Comparison of ENCODE assay signal across 20 cellular contexts in genomic region chr1:36328088-36328480, GRCh38. TPM values are rescaled to one million over a fixed set of nuclear protein-coding genes. Genes with fewer than 3 reads are reported as not detected.
DNase-seq lines count a peak whose midpoint lies in the region; ATAC-seq and TF ChIP-seq lines count a peak whose summit lies in the region.
"Had no signal": no experiment of that assay in that cellular context is flagged by ENCODE, and none has a peak within 500 bp of the region (broad histone marks: within the 10 kb centered on the region; RNA-seq: fewer than 3 reads in every experiment).

No MANE protein-coding gene starts in this region.

- H3K9ac ChIP-seq in mammary epithelial cell (ENCODE audit: insufficient read depth, low read length), result no peak overlapping the region
- H3K9ac ChIP-seq: BLaER1 treated with 17β-estradiol and CSF1 and Interleukin-3, amounts not matched to agents 10 nM and 100 nM; SK-N-SH had no signal

- H3K36me3 Mint-ChIP-seq in MCF 10A (ENCODE audit: insufficient read depth, unreplicated experiment), result peaks cover 15% of the 10 kb centered on the region
- no peaks in the 10 kb centered on the region for H3K36me3 Mint-ChIP-seq in WTC11
- no peaks in the 10 kb centered on the region for H3K36me3 Mint-ChIP-seq in mesothelial cell of epicardium
- peaks cover 18% of the 10 kb centered on the region for H3K36me3 Mint-ChIP-seq in stimulated activated effector memory CD8-positive, alpha-beta T cell treated with anti-CD3 and anti-CD28 coated beads, Interleukin-12 subunit alpha, Interleukin-12 subunit beta, amount 100 ng/mL, for 72 hours
- H3K36me3 Mint-ChIP-seq: CD4-positive, alpha-beta memory T cell had no signal

- H3K27me3 ChIP-seq in mammary epithelial cell (ENCODE audit: insufficient read depth, low read length), result no peaks in the 10 kb centered on the region
- H3K27me3 ChIP-seq: BLaER1 treated with 17β-estradiol and CSF1 and Interleukin-3, amounts not matched to agents 10 nM and 100 nM had no signal

- DNase-seq in MCF 10A (ENCODE audit: unreplicated experiment), result no peak
- no peak for DNase-seq in mammary epithelial cell
- DNase-seq in WTC11 (ENCODE audit: low spot score), result no peak
- DNase-seq in mesothelial cell of epicardium (ENCODE audit: low spot score in 2 of 2, unreplicated experiment in 2 of 2), result no peak
- DNase-seq in stimulated activated effector memory CD8-positive, alpha-beta T cell treated with anti-CD3 and anti-CD28 coated beads, Interleukin-12 subunit alpha, Interleukin-12 subunit beta, amount 100 ng/mL, for 72 hours (ENCODE audit: low spot score in 2 of 2), result no peak
- no peak for DNase-seq in NCI-H1436 (lab: John Stamatoyannopoulos, UW)
- no peak for DNase-seq in activated naive CD4-positive, alpha-beta T cell (lab: John Stamatoyannopoulos, UW)
- DNase-seq in COLO829 (ENCODE audit: low spot score), result no peak
- DNase-seq: 8988T; CD4-positive, alpha-beta memory T cell; DND-41; KG1; NCI-H748 treated with DMSO at 0.1 percent for 48 hours; PC-9; RPMI8226; SHP77 treated with DMSO at 0.1 percent for 48 hours; SK-N-SH had no signal

- H3K4me1 Mint-ChIP-seq in MCF 10A (ENCODE audit: insufficient read depth, unreplicated experiment) (peaks cover 24% of the 10 kb centered on the region), WTC11 (peaks cover 17% of the 10 kb centered on the region), mesothelial cell of epicardium (peaks cover 51% of the 10 kb centered on the region)
- H3K4me1 Mint-ChIP-seq in stimulated activated effector memory CD8-positive, alpha-beta T cell treated with anti-CD3 and anti-CD28 coated beads, Interleukin-12 subunit alpha, Interleukin-12 subunit beta, amount 100 ng/mL, for 72 hours, result peaks cover 32% of the 10 kb centered on the region

- no peak for ATAC-seq in WTC11
- ATAC-seq in stimulated activated effector memory CD8-positive, alpha-beta T cell treated with anti-CD3 and anti-CD28 coated beads, Interleukin-12 subunit alpha, Interleukin-12 subunit beta, amount 100 ng/mL, for 72 hours, result no peak
- ATAC-seq: GM23338 had no signal

- no peaks in the 10 kb centered on the region for H3K36me3 ChIP-seq in mammary epithelial cell (ENCODE audit: insufficient read depth, low read length)
- H3K36me3 ChIP-seq: BLaER1 treated with 17β-estradiol and CSF1 and Interleukin-3, amounts not matched to agents 10 nM and 100 nM had no signal

- no peaks in the 10 kb centered on the region for H4K20me1 ChIP-seq in mammary epithelial cell (ENCODE audit: insufficient read depth, low read length)
- H4K20me1 ChIP-seq: BLaER1 treated with 17β-estradiol and CSF1 and Interleukin-3, amounts not matched to agents 10 nM and 100 nM had no signal

- no peaks in the 10 kb centered on the region for H3K9me3 Mint-ChIP-seq in MCF 10A (ENCODE audit: unreplicated experiment)
- H3K9me3 Mint-ChIP-seq in WTC11, result no peaks in the 10 kb centered on the region
- H3K9me3 Mint-ChIP-seq in mesothelial cell of epicardium, result no peaks in the 10 kb centered on the region
- H3K9me3 Mint-ChIP-seq in stimulated activated effector memory CD8-positive, alpha-beta T cell treated with anti-CD3 and anti-CD28 coated beads, Interleukin-12 subunit alpha, Interleukin-12 subunit beta, amount 100 ng/mL, for 72 hours, result no peaks in the 10 kb centered on the region
- H3K9me3 Mint-ChIP-seq: CD4-positive, alpha-beta memory T cell; GM23338 had no signal

- H3K9me3 ChIP-seq in mammary epithelial cell (replicated peaks; ENCODE audit: insufficient read depth, low read length), result no peaks in the 10 kb centered on the region
- H3K9me3 ChIP-seq: SK-N-SH had no signal

- H3K27me3 Mint-ChIP-seq in MCF 10A (ENCODE audit: insufficient read depth, unreplicated experiment) (no peaks in the 10 kb centered on the region), WTC11 (ENCODE audit: low read depth) (peaks cover 18% of the 10 kb centered on the region), mesothelial cell of epicardium (ENCODE audit: low read depth) (peaks cover 12% of the 10 kb centered on the region)
- H3K27me3 Mint-ChIP-seq: CD4-positive, alpha-beta memory T cell had no signal

- CTCF ChIA-PET in MCF 10A (lab: Yijun Ruan, JAX), result interaction anchor here (0.8 kb wide), 1 partner anchor 14 kb away, joined by 3 read pairs; no protein-coding TSS in a partner anchor
- CTCF ChIA-PET in mammary epithelial cell (lab: Charles Lee; ENCODE audit: low non-redundant PET), result no interaction called here
- CTCF ChIA-PET in WTC11 (lab: Charles Lee), result interaction anchor here (1.0 kb wide), 1 partner anchor 14 kb away, joined by 4 read pairs; no protein-coding TSS in a partner anchor

- no TSS peak for BruUV-seq in MCF 10A (replicated peaks; lab: Mats Ljungman, UMichigan)
- no TSS peak for BruUV-seq in mammary epithelial cell (replicated peaks; lab: Mats Ljungman, UMichigan)

- H2AFZ ChIP-seq in mammary epithelial cell (ENCODE audit: low read depth, low read length), result no peak overlapping the region
- H2AFZ ChIP-seq: GM23338, PC-9 had no signal

- in situ Hi-C loops in mammary epithelial cell (cut with MboI; ENCODE audit: low sequenced_read_pairs in 2 of 2), result no loop called here

- intact Hi-C loops in MCF 10A (cut with micrococcal nuclease) (loop anchor here (10.0 kb wide), 1 partner anchor 1387 kb away; no protein-coding TSS in a partner anchor), mammary epithelial cell (cut with micrococcal nuclease) (no loop called here)

- POLR2A ChIA-PET in MCF 10A (lab: Yijun Ruan, JAX) (no interaction called here), WTC11 (lab: Charles Lee) (no interaction called here)

- H3K4me3 Mint-ChIP-seq in MCF 10A (ENCODE audit: unreplicated experiment) (no peak overlapping the region), WTC11 (no peak overlapping the region), mesothelial cell of epicardium (no peak overlapping the region)
- H3K4me3 Mint-ChIP-seq in stimulated activated effector memory CD8-positive, alpha-beta T cell treated with anti-CD3 and anti-CD28 coated beads, Interleukin-12 subunit alpha, Interleukin-12 subunit beta, amount 100 ng/mL, for 72 hours, result no peak overlapping the region
- H3K4me3 Mint-ChIP-seq: GM23338 had no signal

- H3K79me2 ChIP-seq in mammary epithelial cell (ENCODE audit: insufficient read depth, low read length), result no peaks in the 10 kb centered on the region

- H3K27ac ChIP-seq in mammary epithelial cell (ENCODE audit: insufficient read depth, low read depth, low read length), result no peak overlapping the region
- H3K27ac ChIP-seq: BLaER1 treated with 17β-estradiol and CSF1 and Interleukin-3, amounts not matched to agents 10 nM and 100 nM; HL-60; PC-9 had no signal

- dilution Hi-C loops in mammary epithelial cell (cut with HindIII; ENCODE audit: low sequenced_read_pairs), result no loop called here

- no peak overlapping the region for H3K4me2 ChIP-seq in mammary epithelial cell (ENCODE audit: insufficient read depth, low read depth, low read length)
- H3K4me2 ChIP-seq: GM23338, PC-9, SK-N-SH had no signal

- 100% methylated on average over 5 of the region's 6 CpGs for WGBS in mammary epithelial cell (ENCODE audit: low coverage, missing lambda C conversion rate)

- peaks cover 16% of the 10 kb centered on the region for H3K4me1 ChIP-seq in mammary epithelial cell (ENCODE audit: insufficient read depth, low read length)

- peak overlapping the region; percentile 7 for H3K27ac Mint-ChIP-seq in MCF 10A (ENCODE audit: low read depth, unreplicated experiment)
- 0 out of 2 replicates have a peak overlapping the region, but pooled peaks have one; percentile 64 for H3K27ac Mint-ChIP-seq in WTC11
- peak overlapping the region; percentile 44 for H3K27ac Mint-ChIP-seq in mesothelial cell of epicardium
- H3K27ac Mint-ChIP-seq in stimulated activated effector memory CD8-positive, alpha-beta T cell treated with anti-CD3 and anti-CD28 coated beads, Interleukin-12 subunit alpha, Interleukin-12 subunit beta, amount 100 ng/mL, for 72 hours, result peak overlapping the region; percentile 59
- H3K27ac Mint-ChIP-seq: GM23338 had no signal

- H3K4me3 ChIP-seq in mammary epithelial cell (replicated peaks in 1 of 3; ENCODE audit: insufficient read depth in 1 of 3, low read depth in 2 of 3, low read length in 3 of 3), result no peak overlapping the region
- H3K4me3 ChIP-seq: BLaER1 treated with 17β-estradiol and CSF1 and Interleukin-3, amounts not matched to agents 10 nM and 100 nM; GM23338; PC-9 had no signal

- TF ChIP-seq CTCF in MCF 10A (IDR thresholded peaks at IDR 0.05; ENCODE audit: unreplicated experiment) (no peak), mammary epithelial cell (conservative IDR thresholded peaks at IDR 0.05 in 1 of 2, IDR thresholded peaks at IDR 0.05 in 1 of 2; ENCODE audit: extremely low read depth in 1 of 2, insufficient read depth in 1 of 2, low read depth in 1 of 2, low read length in 2 of 2) (no peak), WTC11 (IDR thresholded peaks at IDR 0.05) (no peak), mesothelial cell of epicardium (IDR thresholded peaks at IDR 0.05; ENCODE audit: unreplicated experiment) (no peak)

TF ChIP-seq in WTC11, 78 proteins besides CTCF, POLR2A, EP300 and RAD21 (continues in another document):
- TF ChIP-seq FOXP1 (CRISPR knock-in tag; IDR thresholded peaks at IDR 0.05; ENCODE audit: borderline replicate concordance) (no peak), USF1 (CRISPR knock-in tag; IDR thresholded peaks at IDR 0.05) (no peak)

RNA-seq across cellular contexts. Expression of gene EVA1B, which starts 4.6 kb away (rescaled TPM):
- total RNA-seq in MCF 10A (2022), result 4.8 and 5.7 TPM in 2 replicates
- 1 to 10 TPM; 9.2 to 10.0 TPM for total RNA-seq in mammary epithelial cell
- 1.9 TPM for polyA plus RNA-seq in mammary epithelial cell
- polyA minus RNA-seq in mammary epithelial cell, result not detected
- 32.0 to 45.2 TPM (median 41.5 TPM) in 3 replicates for total RNA-seq in WTC11 (2021)
- total RNA-seq in mesothelial cell of epicardium, result 78.1 to 80.4 TPM (median 80.4 TPM) in 3 replicates

RNA-seq across cellular contexts. Expression of gene SH3D21, which starts 21.9 kb away (rescaled TPM):
- total RNA-seq in MCF 10A (2022) (3.2 and 3.3 TPM in 2 replicates), mammary epithelial cell (10 to 100 TPM in 1 of 2 donors, 1 to 10 TPM in 1; 7.8 to 26.0 TPM), WTC11 (2021) (22.1 to 29.3 TPM (median 26.9 TPM) in 3 replicates), mesothelial cell of epicardium (44.3 to 47.1 TPM (median 47.0 TPM) in 3 replicates)
- polyA plus RNA-seq in mammary epithelial cell, result 6.3 TPM
- 6.4 TPM for polyA minus RNA-seq in mammary epithelial cell
- polyA plus RNA-seq: CD4-positive, alpha-beta memory T cell had no signal

RNA-seq across cellular contexts. Expression of gene STK40, which starts 57.6 kb away (rescaled TPM):
- total RNA-seq in MCF 10A (2022) (44.0 and 47.4 TPM in 2 replicates), mammary epithelial cell (10 to 100 TPM; 13.2 to 21.3 TPM), WTC11 (2021) (17.8 to 24.7 TPM (median 20.4 TPM) in 3 replicates), mesothelial cell of epicardium (40.1 to 43.6 TPM (median 42.7 TPM) in 3 replicates)
- 10.5 TPM for polyA plus RNA-seq in mammary epithelial cell
- 50.5 TPM for polyA minus RNA-seq in mammary epithelial cell

Comparison
In these comparisons a context has a peak if more than half of its experiments do, and no peak if none do; other contexts are left out.
1. H3K27ac Mint-ChIP-seq: peak in every context shown above with its lines; median percentile 64 in WTC11; 59 in stimulated activated effector memory CD8-positive, alpha-beta T cell treated with anti-CD3 and anti-CD28 coated beads, Interleukin-12 subunit alpha, Interleukin-12 subunit beta, amount 100 ng/mL, for 72 hours; 44 in mesothelial cell of epicardium; 7 in MCF 10A.